Comparison of ENCODE assay signal across 21 cellular contexts in the genomic region with DNA sequence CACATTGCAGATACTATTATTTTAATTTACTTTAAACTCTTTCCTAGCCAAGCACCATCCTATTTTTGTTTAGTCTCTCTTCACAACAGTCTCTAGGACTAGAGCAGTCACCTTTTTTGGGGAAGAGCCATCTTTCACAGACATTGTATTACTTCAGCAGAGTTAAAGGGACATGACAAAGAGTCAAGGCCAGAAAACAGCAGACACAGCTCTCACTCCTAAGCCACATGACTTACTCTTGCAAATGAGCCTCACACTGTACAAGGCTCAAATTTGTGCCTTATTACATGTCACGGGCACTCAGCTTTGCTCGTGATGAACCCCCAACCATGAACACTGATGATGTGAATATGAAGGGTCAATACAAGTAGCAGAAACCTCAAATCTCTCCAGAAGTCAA.
DNase-seq lines count a peak whose midpoint lies in the region; ATAC-seq lines count a peak whose summit lies in the region.
"Had no signal": no experiment of that assay in that cellular context is flagged by ENCODE, and none has a peak within 500 bp of the region (broad histone marks: within the 10 kb centered on the region; RNA-seq: fewer than 3 reads in every experiment).

No MANE protein-coding gene starts in this region.

- H3K4me1 Mint-ChIP-seq in T-helper 2 cell treated with Interferon-gamma antibody and Interleukin-4, amounts not matched to agents 5 μg/mL and 100 μg/mL, for 36 hours (ENCODE audit: low read depth) = peaks cover under 1% of the 10 kb centered on the region

- ATAC-seq in HG02870 (IDR thresholded peaks at IDR 0.05; ENCODE audit: unreplicated experiment) (peak; percentile 38), HG02623 (IDR thresholded peaks at IDR 0.05; ENCODE audit: unreplicated experiment) (no peak)
- ATAC-seq: activated CD8-positive, alpha-beta memory T cell treated with anti-CD3 and anti-CD28 coated beads, Interleukin-2, amount 10 ng/mL, durations not matched to agents 7 days and 5 days had no signal

- H3K27me3 Mint-ChIP-seq in T-helper 2 cell treated with Interferon-gamma antibody and Interleukin-4, amounts not matched to agents 5 μg/mL and 100 μg/mL, for 36 hours (ENCODE audit: low read depth) = peaks cover 53% of the 10 kb centered on the region

- no peaks in the 10 kb centered on the region for H3K9me3 Mint-ChIP-seq in T-helper 2 cell treated with Interferon-gamma antibody and Interleukin-4, amounts not matched to agents 5 μg/mL and 100 μg/mL, for 36 hours
- H3K9me3 Mint-ChIP-seq: stimulated activated naive CD8-positive, alpha-beta T cell treated with anti-CD3 and anti-CD28 coated beads, Interleukin-15, Interleukin-2, amounts not matched to agents 100 ng/mL and 50 ng/mL, for 24 hours had no signal

- DNase-seq in NCI-H748 (lab: John Stamatoyannopoulos, UW; ENCODE audit: unreplicated experiment) (peak; percentile 22), NCI-H748 treated with DMSO at 0.1 percent for 48 hours (lab: John Stamatoyannopoulos, UW) (no peak), substantia nigra (lab: John Stamatoyannopoulos, UW) (no peak)
- no peak for DNase-seq in activated naive CD4-positive, alpha-beta T cell treated with Interleukin-2 at 50 U/mL for 16 hours
- no peak for DNase-seq in T-helper 2 cell treated with Interferon-gamma antibody and Interleukin-4, amounts not matched to agents 5 μg/mL and 100 μg/mL, for 36 hours (ENCODE audit: low spot score)
- DNase-seq: 8988T; activated CD8-positive, alpha-beta memory T cell treated with anti-CD3 and anti-CD28 coated beads, Interleukin-2, amount 10 ng/mL, durations not matched to agents 7 days and 5 days; activated effector memory CD4-positive, alpha-beta T cell treated with anti-CD3 and anti-CD28 coated beads, Interleukin-2, amount 50 U/mL, for 16 hours; colonic mucosa; EL; erythroblast; head of caudate nucleus; islet precursor cell; NCI-H446 treated with DMSO at 0.1 percent for 48 hours; small intestine; T-helper 1 cell had no signal

- no peak overlapping the region for H3K27ac Mint-ChIP-seq in T-helper 2 cell treated with Interferon-gamma antibody and Interleukin-4, amounts not matched to agents 5 μg/mL and 100 μg/mL, for 36 hours
- H3K27ac Mint-ChIP-seq: activated CD8-positive, alpha-beta memory T cell treated with anti-CD3 and anti-CD28 coated beads, Interleukin-2, amount 10 ng/mL, durations not matched to agents 7 days and 5 days; stimulated activated naive CD8-positive, alpha-beta T cell treated with anti-CD3 and anti-CD28 coated beads, Interleukin-15, Interleukin-2, amounts not matched to agents 100 ng/mL and 50 ng/mL, for 24 hours had no signal

- H3K36me3 Mint-ChIP-seq in T-helper 2 cell treated with Interferon-gamma antibody and Interleukin-4, amounts not matched to agents 5 μg/mL and 100 μg/mL, for 36 hours (ENCODE audit: low read depth) = no peaks in the 10 kb centered on the region
- H3K36me3 Mint-ChIP-seq: activated CD8-positive, alpha-beta memory T cell treated with anti-CD3 and anti-CD28 coated beads, Interleukin-2, amount 10 ng/mL, durations not matched to agents 7 days and 5 days had no signal

- H3K4me3 Mint-ChIP-seq in T-helper 2 cell treated with Interferon-gamma antibody and Interleukin-4, amounts not matched to agents 5 μg/mL and 100 μg/mL, for 36 hours = no peak overlapping the region
- H3K4me3 Mint-ChIP-seq: activated CD8-positive, alpha-beta memory T cell treated with anti-CD3 and anti-CD28 coated beads, Interleukin-2, amount 10 ng/mL, durations not matched to agents 7 days and 5 days; stimulated activated naive CD8-positive, alpha-beta T cell treated with anti-CD3 and anti-CD28 coated beads, Interleukin-15, Interleukin-2, amounts not matched to agents 100 ng/mL and 50 ng/mL, for 24 hours had no signal

- H3K27ac ChIP-seq in angular gyrus (ENCODE audit: low read depth, low read length) (peak overlapping the region; percentile 62), substantia nigra (ENCODE audit: low read depth, low read length, poor library complexity, severe bottlenecking) (peak overlapping the region; percentile 67)
- H3K27ac ChIP-seq: C4-2B had no signal
